In the genomic region with DNA sequence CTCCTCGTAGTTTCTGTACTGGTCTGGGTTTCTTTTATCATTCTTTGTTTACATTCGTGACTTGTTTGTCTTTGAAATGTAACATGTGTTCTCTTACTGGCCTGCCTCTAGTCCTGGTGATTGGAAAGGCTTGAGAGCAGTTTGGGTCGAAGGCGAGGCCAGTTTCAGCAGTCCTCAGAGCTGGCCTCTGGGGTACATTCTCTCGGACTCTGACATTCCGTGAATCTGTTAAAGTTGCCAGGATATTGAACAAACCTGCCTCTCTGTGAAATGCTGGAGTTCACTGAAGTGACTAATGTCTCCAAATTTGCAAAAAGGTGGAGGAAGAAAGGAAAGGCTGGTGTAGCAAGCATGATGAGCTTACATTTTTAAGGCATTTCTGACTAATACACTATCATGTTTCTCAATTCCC, we compare ENCODE assay signal across 8 cellular contexts. TPM values are rescaled to one million over a fixed set of nuclear protein-coding genes. Genes with fewer than 3 reads are reported as not detected.
A peak's percentile ranks its signal among the peaks of the same experiment; 100 is the strongest.
DNase-seq lines count a peak whose midpoint lies in the region; ATAC-seq and TF ChIP-seq lines count a peak whose summit lies in the region.

No MANE protein-coding gene starts in this region.

- H3K27ac ChIP-seq in GM23338 (ENCODE audit: low read depth) (peak overlapping the region; percentile 90), esophagus (ENCODE audit: low read depth in 2 of 2, low read length in 1 of 2) (peak overlapping the region; percentile 89 to 96), muscle layer of colon (ENCODE audit: low read depth, low read length) (peak overlapping the region; percentile 45)

- peak; percentile 65 for ATAC-seq in GM23338
- ATAC-seq in SK-N-SH treated with all-trans-retinoic acid at 6 μM for 48 hours: peak; percentile 81
- ATAC-seq in GM21723 (IDR thresholded peaks at IDR 0.05; ENCODE audit: unreplicated experiment): no peak
- no peak for ATAC-seq in HG03280 (IDR thresholded peaks at IDR 0.05; ENCODE audit: unreplicated experiment)

- no peak for DNase-seq in AG09309 (ENCODE audit: low read depth)
- peak; percentile 62 for DNase-seq in GM23338 (ENCODE audit: low spot score)
- no peak for DNase-seq in dedifferentiated amniotic fluid mesenchymal stem cell (ENCODE audit: extremely low spot score)

- H3K4me2 ChIP-seq in GM23338: peak overlapping the region; percentile 77

- H3K27ac Mint-ChIP-seq in GM23338: peak overlapping the region; percentile 94

- peaks cover 14% of the 10 kb centered on the region; the same call in 1 of the 2 replicates for H3K36me3 ChIP-seq in GM23338 (ENCODE audit: insufficient read depth)
- H3K36me3 ChIP-seq in esophagus (ENCODE audit: control insufficient read depth in 2 of 2, insufficient read depth in 2 of 2, low read length in 1 of 2): peaks cover 0 to 2% of the 10 kb centered on the region in 2 donors
- H3K36me3 ChIP-seq in muscle layer of colon (ENCODE audit: insufficient read depth, low read length): no peaks in the 10 kb centered on the region

- H3K9me3 ChIP-seq in esophagus (ENCODE audit: control insufficient read depth in 2 of 2, insufficient read depth in 1 of 2, low read depth in 1 of 2, low read length in 1 of 2) (no peaks in the 10 kb centered on the region), muscle layer of colon (ENCODE audit: low read length) (no peaks in the 10 kb centered on the region)

- H3K9me3 Mint-ChIP-seq in GM23338: peaks cover 23% of the 10 kb centered on the region

- H3K4me1 Mint-ChIP-seq in GM23338: peaks cover 45% of the 10 kb centered on the region

- H3K27me3 Mint-ChIP-seq in GM23338 (ENCODE audit: insufficient read depth, low read depth, poor library complexity): peaks cover 9% of the 10 kb centered on the region

- H3K27me3 ChIP-seq in GM23338 (ENCODE audit: insufficient read depth) (no peaks in the 10 kb centered on the region), esophagus (ENCODE audit: control insufficient read depth in 1 of 2, insufficient read depth in 2 of 2, low read length in 2 of 2) (no peaks in the 10 kb centered on the region), muscle layer of colon (ENCODE audit: control insufficient read depth in 1 of 2, insufficient read depth in 2 of 2, low read length in 2 of 2) (no peaks in the 10 kb centered on the region)

- peak; percentile 3 for TF ChIP-seq CTCF in AG09309 (IDR thresholded peaks at IDR 0.05; ENCODE audit: control insufficient read depth, insufficient read depth, low read depth, low read length, missing control alignments)
- no peak for TF ChIP-seq CTCF in GM23338 (conservative IDR thresholded peaks at IDR 0.05; ENCODE audit: low read depth in 2 of 2)

- H3K79me2 ChIP-seq in GM23338 (replicated peaks; ENCODE audit: insufficient read depth): peaks cover 57% of the 10 kb centered on the region

- H3K4me3 ChIP-seq in AG09309 (ENCODE audit: control insufficient read depth, low read depth, low read length): peak overlapping the region; percentile 94
- peak overlapping the region; percentile 82 for H3K4me3 ChIP-seq in GM23338
- peak overlapping the region; percentile 84 to 91 for H3K4me3 ChIP-seq in esophagus (ENCODE audit: low read depth in 1 of 2, low read length in 2 of 2)
- peak overlapping the region; percentile 87 to 90 for H3K4me3 ChIP-seq in muscle layer of colon (ENCODE audit: low read depth in 1 of 2, low read length in 2 of 2)

- peaks cover 40% of the 10 kb centered on the region for H4K20me1 ChIP-seq in GM23338 (replicated peaks; ENCODE audit: insufficient read depth)

- WGBS in esophagus, 2 donors: 1 to 4% methylated on average over 6 of the region's 6 CpGs

- H3F3A ChIP-seq in GM23338 (replicated peaks; ENCODE audit: low read depth): peaks cover 7% of the 10 kb centered on the region; the same call in 1 of the 2 replicates

- H3K4me1 ChIP-seq in GM23338 (ENCODE audit: insufficient read depth) (peaks cover 41% of the 10 kb centered on the region), esophagus (ENCODE audit: control insufficient read depth in 2 of 2, insufficient read depth in 2 of 2, low read length in 1 of 2) (no peaks in the 10 kb centered on the region), muscle layer of colon (ENCODE audit: insufficient read depth, low read length) (peaks cover 5% of the 10 kb centered on the region)

- H3K9me2 ChIP-seq in GM23338 (ENCODE audit: insufficient read depth): no peaks in the 10 kb centered on the region

- no peak overlapping the region for H2AFZ ChIP-seq in GM23338

- peaks cover 60% of the 10 kb centered on the region for H3K36me3 Mint-ChIP-seq in GM23338 (ENCODE audit: low read depth)

- peak overlapping the region; percentile 61 for H3K9ac ChIP-seq in muscle layer of colon (ENCODE audit: low read length)

- peak overlapping the region; percentile 90 for H3K4me3 Mint-ChIP-seq in GM23338

TF ChIP-seq in GM23338, 12 proteins besides CTCF, POLR2A, EP300 and RAD21 (continues in another document):
- TF ChIP-seq NANOG (IDR thresholded peaks at IDR 0.05; ENCODE audit: borderline replicate concordance): no peak
- TF ChIP-seq ZNF331 (CRISPR knock-in tag; IDR thresholded peaks at IDR 0.05; ENCODE audit: low read depth): no peak
- no peak for TF ChIP-seq EZH2 (IDR thresholded peaks at IDR 0.05; ENCODE audit: low read depth, unreplicated experiment)
- TF ChIP-seq, protein P1, sequence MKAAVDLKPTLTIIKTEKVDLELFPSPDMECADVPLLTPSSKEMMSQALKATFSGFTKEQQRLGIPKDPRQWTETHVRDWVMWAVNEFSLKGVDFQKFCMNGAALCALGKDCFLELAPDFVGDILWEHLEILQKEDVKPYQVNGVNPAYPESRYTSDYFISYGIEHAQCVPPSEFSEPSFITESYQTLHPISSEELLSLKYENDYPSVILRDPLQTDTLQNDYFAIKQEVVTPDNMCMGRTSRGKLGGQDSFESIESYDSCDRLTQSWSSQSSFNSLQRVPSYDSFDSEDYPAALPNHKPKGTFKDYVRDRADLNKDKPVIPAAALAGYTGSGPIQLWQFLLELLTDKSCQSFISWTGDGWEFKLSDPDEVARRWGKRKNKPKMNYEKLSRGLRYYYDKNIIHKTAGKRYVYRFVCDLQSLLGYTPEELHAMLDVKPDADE (IDR thresholded peaks at IDR 0.05): no peak
- TF ChIP-seq POLR2AphosphoS5 (IDR thresholded peaks at IDR 0.05; ENCODE audit: low read depth): no peak
- TF ChIP-seq CREB1 (CRISPR knock-in tag; IDR thresholded peaks at IDR 0.05; ENCODE audit: low read depth): no peak
- TF ChIP-seq ZNF114 (CRISPR knock-in tag; IDR thresholded peaks at IDR 0.05): no peak

TF ChIP-seq in SK-N-SH treated with all-trans-retinoic acid at 6 μM for 48 hours, 23 proteins besides CTCF, POLR2A, EP300 and RAD21 (continues in another document):
- TF ChIP-seq CSRNP3 (CRISPR knock-in tag; IDR thresholded peaks at IDR 0.05) (no peak), ESRRG (CRISPR knock-in tag; IDR thresholded peaks at IDR 0.05) (no peak), CSDC2 (CRISPR knock-in tag; IDR thresholded peaks at IDR 0.05) (no peak), ZFP30 (CRISPR knock-in tag; IDR thresholded peaks at IDR 0.05) (no peak), ZC3H10 (CRISPR knock-in tag; IDR thresholded peaks at IDR 0.05) (no peak), ZFP3 (CRISPR knock-in tag; IDR thresholded peaks at IDR 0.05) (no peak)
- TF ChIP-seq, protein P2, sequence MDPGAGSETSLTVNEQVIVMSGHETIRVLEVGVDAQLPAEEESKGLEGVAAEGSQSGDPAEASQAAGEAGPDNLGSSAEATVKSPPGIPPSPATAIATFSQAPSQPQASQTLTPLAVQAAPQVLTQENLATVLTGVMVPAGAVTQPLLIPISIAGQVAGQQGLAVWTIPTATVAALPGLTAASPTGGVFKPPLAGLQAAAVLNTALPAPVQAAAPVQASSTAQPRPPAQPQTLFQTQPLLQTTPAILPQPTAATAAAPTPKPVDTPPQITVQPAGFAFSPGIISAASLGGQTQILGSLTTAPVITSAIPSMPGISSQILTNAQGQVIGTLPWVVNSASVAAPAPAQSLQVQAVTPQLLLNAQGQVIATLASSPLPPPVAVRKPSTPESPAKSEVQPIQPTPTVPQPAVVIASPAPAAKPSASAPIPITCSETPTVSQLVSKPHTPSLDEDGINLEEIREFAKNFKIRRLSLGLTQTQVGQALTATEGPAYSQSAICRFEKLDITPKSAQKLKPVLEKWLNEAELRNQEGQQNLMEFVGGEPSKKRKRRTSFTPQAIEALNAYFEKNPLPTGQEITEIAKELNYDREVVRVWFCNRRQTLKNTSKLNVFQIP (CRISPR knock-in tag; IDR thresholded peaks at IDR 0.05; ENCODE audit: borderline replicate concordance, low read depth): no peak

RNA-seq across cellular contexts. Expression of gene PLEKHA5, which starts 1.5 kb away (rescaled TPM):
- 81.8 and 82.8 TPM in 2 replicates for total RNA-seq in GM23338 (2014; rRNA removed; shearing (Covaris generic))
- 79.9 and 112 TPM in 2 replicates for polyA plus RNA-seq in GM23338 (2016; fragmentation: Nextera tagmentation; extraction: Ambion mirVana)
- polyA plus RNA-seq in esophagus: 10 to 100 TPM; 17.6 to 27.8 TPM

Comparison
In these comparisons a context has a peak if more than half of its experiments do, and no peak if none do; other contexts are left out.
1. ATAC-seq: peak in GM23338 (single experiment) and SK-N-SH treated with all-trans-retinoic acid at 6 μM for 48 hours (single experiment); none in GM21723 (single experiment) and HG03280 (single experiment).
2. Peak in every context shown above with its lines, with median percentiles within 50 percentile points of each other: H3K4me3 ChIP-seq and H3K27ac ChIP-seq.